27 cellular contexts compared by ENCODE assay signal in the genomic region with DNA sequence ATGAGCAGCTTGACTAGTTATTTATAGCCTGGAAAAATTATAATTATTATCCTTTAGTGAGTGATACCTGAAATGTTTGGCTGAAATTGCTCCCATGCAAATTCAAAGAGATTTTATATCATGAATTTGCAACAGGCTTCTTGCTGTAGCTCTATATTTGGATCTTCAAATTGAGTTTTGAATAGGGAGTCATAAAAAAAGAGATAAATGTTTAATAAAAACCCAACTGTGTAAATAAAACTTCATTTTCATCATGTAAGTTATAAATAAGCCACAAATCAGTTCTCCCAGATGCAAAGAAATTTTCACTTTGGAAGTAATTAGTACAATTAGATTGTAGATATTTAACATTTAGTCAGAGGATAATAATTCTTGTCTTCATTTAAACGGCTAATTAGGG.
"Had no signal": no experiment of that assay in that cellular context is flagged by ENCODE, and none has a peak within 500 bp of the region (broad histone marks: within the 10 kb centered on the region; RNA-seq: fewer than 3 reads in every experiment).

A gene with protein sequence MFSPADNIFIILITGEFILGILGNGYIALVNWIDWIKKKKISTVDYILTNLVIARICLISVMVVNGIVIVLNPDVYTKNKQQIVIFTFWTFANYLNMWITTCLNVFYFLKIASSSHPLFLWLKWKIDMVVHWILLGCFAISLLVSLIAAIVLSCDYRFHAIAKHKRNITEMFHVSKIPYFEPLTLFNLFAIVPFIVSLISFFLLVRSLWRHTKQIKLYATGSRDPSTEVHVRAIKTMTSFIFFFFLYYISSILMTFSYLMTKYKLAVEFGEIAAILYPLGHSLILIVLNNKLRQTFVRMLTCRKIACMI (minus strand): TSS at position 101 of the 400 bp plus-strand sequence. CDS start 306 bp downstream, outside the sequence.

- FAIRE-seq: astrocyte, bronchial epithelial cell had no signal

- DNase-seq: activated effector memory CD4-positive, alpha-beta T cell treated with anti-CD3 and anti-CD28 coated beads, Interleukin-2, amount 50 U/mL, for 16 hours; activated effector memory CD4-positive, alpha-beta T cell treated with Interleukin-2 at 50 U/mL for 16 hours; activated gamma-delta T cell; activated gamma-delta T cell treated with Interleukin-2 at 50 U/mL for 16 hours; activated naive CD4-positive, alpha-beta T cell; activated naive CD4-positive, alpha-beta T cell treated with anti-CD3 and anti-CD28 coated beads for 36 hours; activated naive CD4-positive, alpha-beta T cell treated with anti-CD3 and anti-CD28 coated beads, Interleukin-2, amount 10 ng/mL, durations not matched to agents 7 days and 5 days; activated naive CD4-positive, alpha-beta T cell treated with anti-CD3 and anti-CD28 coated beads, Interleukin-2, amount 50 U/mL, for 16 hours; activated naive CD4-positive, alpha-beta T cell treated with Interleukin-2 at 50 U/mL for 16 hours; activated naive CD8-positive, alpha-beta T cell treated with anti-CD3 and anti-CD28 coated beads for 36 hours; activated naive CD8-positive, alpha-beta T cell treated with anti-CD3 and anti-CD28 coated beads, Interleukin-2, amount 10 ng/mL, durations not matched to agents 7 days and 5 days; activated naive CD8-positive, alpha-beta T cell treated with anti-CD3 and anti-CD28 coated beads, Interleukin-2, amount 50 U/mL, for 24 hours; activated T-cell treated with anti-CD3 and anti-CD28 coated beads, Interleukin-2, amount 50 U/mL, for 4 hours; activated T-cell treated with anti-CD3 and anti-CD28 coated beads, Interleukin-2, amount 50 U/mL, for 48 hours; activated T-cell treated with anti-CD3 and anti-CD28 coated beads, Interleukin-2, amount 50 U/mL, for 72 hours; adrenal gland; amniotic stem cell; amygdala; anterior cingulate cortex; aorta; body of pancreas; brain microvascular endothelial cell; caudate nucleus; central memory CD4-positive, alpha-beta T cell; cerebellar nuclear complex had no signal
